ENCODE assay signal across 1 cellular context in the genomic region with DNA sequence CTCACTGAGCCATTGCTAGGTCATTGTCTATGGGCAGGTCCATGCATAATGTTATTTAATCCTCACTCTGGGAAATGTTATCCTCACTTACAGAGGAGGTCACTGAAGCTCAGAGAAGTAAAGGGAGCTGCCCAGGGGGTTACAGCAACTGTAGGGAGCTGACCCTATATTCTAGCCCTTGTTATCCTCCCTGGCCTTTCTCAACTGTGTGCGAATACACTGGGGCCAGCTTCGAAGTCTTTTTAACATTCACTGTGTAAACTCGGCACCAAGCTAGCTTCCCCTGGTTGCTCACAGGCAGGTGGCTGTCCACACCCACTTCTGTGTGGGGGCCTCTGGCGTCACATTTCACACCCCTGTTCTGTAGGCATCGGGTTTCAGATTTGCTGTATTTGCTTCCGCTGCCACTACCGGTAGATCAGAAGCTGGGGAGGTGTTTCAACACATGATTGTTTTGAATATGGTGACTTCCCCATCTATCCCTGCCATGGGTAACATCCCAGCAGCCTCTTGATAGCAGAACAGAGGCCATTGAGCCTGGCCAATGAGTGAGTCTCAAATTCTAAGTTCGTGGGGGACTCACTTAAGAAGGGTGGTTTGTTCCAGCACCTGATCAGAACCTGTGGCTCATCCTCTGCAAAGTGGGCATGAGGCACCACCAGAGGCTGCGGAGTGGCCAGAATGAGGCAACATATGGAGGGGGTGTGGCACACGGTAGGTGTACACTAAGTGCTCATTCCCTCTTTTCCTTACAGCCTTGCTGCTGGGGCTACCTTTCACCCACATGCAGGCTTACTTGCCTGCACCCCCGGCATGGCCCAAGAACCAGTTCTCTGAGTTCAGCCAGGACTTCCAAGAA.
TF ChIP-seq lines count a peak whose summit lies in the region.

No MANE protein-coding gene starts in this region.

TF ChIP-seq in GM12878, 131 proteins besides CTCF, POLR2A, EP300 and RAD21 (continued from another document and continues in another):
- TF ChIP-seq ZNF592 (IDR thresholded peaks at IDR 0.05) (peak; percentile 99), RAD51 (IDR thresholded peaks at IDR 0.05) (peak; percentile 56), ETV6 (conservative IDR thresholded peaks at IDR 0.05 in 1 of 2, IDR thresholded peaks at IDR 0.05 in 1 of 2; ENCODE audit: borderline replicate concordance in 1 of 2, low read depth in 1 of 2) (peak in 1 of 2 experiments; percentile 86; a peak in 2 of 4 replicates), EED (IDR thresholded peaks at IDR 0.05; ENCODE audit: low read depth) (no peak), ATF7 (IDR thresholded peaks at IDR 0.05; ENCODE audit: low read depth) (peak; percentile 82), CEBPB (IDR thresholded peaks at IDR 0.05; ENCODE audit: borderline replicate concordance in 1 of 2, low read depth in 2 of 2, low read length in 2 of 2) (no peak), NR2F1 (conservative IDR thresholded peaks at IDR 0.05) (no peak), CBX5 (IDR thresholded peaks at IDR 0.05; ENCODE audit: low read depth) (no peak), MAX (IDR thresholded peaks at IDR 0.05; ENCODE audit: low read depth, low read length) (peak; percentile 91), SP1 (IDR thresholded peaks at IDR 0.05; ENCODE audit: low read depth, low read length) (peak; percentile 33), YY1 (IDR thresholded peaks at IDR 0.05; ENCODE audit: low read depth, low read length) (peak; percentile 81), MTA2 (IDR thresholded peaks at IDR 0.05; ENCODE audit: low read depth) (no peak; the same call in 1 of the 2 replicates), NR2C1 (IDR thresholded peaks at IDR 0.05) (peak; percentile 49; the same call in 1 of the 2 replicates), FOXK2 (IDR thresholded peaks at IDR 0.05) (no peak), NBN (IDR thresholded peaks at IDR 0.05) (peak; percentile 48), TAF1 (IDR thresholded peaks at IDR 0.05; ENCODE audit: borderline replicate concordance, low read depth, low read length) (peak; percentile 53; the same call in 1 of the 2 replicates), ZBTB11 (CRISPR knock-in tag; IDR thresholded peaks at IDR 0.05) (0 out of 2 replicates have a peak, but pooled peaks have one; percentile 44), TCF3 (IDR thresholded peaks at IDR 0.05; ENCODE audit: borderline replicate concordance, insufficient read depth, low read depth, low read length) (peak; percentile 71; the same call in 1 of the 2 replicates), TBL1XR1 (IDR thresholded peaks at IDR 0.05; ENCODE audit: low read depth, low read length) (peak; percentile 60; the same call in 1 of the 2 replicates), BMI1 (IDR thresholded peaks at IDR 0.05; ENCODE audit: borderline replicate concordance) (no peak), ZSCAN29 (IDR thresholded peaks at IDR 0.05) (peak; percentile 92), POU2F2 (IDR thresholded peaks at IDR 0.05; ENCODE audit: borderline replicate concordance, low read depth, low read length) (peak; percentile 65; the same call in 2 of the 3 replicates)
- TF ChIP-seq, protein P1, sequence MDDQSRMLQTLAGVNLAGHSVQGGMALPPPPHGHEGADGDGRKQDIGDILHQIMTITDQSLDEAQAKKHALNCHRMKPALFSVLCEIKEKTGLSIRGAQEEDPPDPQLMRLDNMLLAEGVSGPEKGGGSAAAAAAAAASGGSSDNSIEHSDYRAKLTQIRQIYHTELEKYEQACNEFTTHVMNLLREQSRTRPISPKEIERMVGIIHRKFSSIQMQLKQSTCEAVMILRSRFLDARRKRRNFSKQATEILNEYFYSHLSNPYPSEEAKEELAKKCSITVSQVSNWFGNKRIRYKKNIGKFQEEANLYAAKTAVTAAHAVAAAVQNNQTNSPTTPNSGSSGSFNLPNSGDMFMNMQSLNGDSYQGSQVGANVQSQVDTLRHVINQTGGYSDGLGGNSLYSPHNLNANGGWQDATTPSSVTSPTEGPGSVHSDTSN (IDR thresholded peaks at IDR 0.05; ENCODE audit: insufficient replicate concordance, low read depth, low read length), result peak; percentile 16
- TF ChIP-seq, protein P2, sequence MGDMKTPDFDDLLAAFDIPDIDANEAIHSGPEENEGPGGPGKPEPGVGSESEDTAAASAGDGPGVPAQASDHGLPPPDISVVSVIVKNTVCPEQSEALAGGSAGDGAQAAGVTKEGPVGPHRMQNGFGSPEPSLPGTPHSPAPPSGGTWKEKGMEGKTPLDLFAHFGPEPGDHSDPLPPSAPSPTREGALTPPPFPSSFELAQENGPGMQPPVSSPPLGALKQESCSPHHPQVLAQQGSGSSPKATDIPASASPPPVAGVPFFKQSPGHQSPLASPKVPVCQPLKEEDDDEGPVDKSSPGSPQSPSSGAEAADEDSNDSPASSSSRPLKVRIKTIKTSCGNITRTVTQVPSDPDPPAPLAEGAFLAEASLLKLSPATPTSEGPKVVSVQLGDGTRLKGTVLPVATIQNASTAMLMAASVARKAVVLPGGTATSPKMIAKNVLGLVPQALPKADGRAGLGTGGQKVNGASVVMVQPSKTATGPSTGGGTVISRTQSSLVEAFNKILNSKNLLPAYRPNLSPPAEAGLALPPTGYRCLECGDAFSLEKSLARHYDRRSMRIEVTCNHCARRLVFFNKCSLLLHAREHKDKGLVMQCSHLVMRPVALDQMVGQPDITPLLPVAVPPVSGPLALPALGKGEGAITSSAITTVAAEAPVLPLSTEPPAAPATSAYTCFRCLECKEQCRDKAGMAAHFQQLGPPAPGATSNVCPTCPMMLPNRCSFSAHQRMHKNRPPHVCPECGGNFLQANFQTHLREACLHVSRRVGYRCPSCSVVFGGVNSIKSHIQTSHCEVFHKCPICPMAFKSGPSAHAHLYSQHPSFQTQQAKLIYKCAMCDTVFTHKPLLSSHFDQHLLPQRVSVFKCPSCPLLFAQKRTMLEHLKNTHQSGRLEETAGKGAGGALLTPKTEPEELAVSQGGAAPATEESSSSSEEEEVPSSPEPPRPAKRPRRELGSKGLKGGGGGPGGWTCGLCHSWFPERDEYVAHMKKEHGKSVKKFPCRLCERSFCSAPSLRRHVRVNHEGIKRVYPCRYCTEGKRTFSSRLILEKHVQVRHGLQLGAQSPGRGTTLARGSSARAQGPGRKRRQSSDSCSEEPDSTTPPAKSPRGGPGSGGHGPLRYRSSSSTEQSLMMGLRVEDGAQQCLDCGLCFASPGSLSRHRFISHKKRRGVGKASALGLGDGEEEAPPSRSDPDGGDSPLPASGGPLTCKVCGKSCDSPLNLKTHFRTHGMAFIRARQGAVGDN (IDR thresholded peaks at IDR 0.05), result peak; percentile 100
- TF ChIP-seq, protein P3, sequence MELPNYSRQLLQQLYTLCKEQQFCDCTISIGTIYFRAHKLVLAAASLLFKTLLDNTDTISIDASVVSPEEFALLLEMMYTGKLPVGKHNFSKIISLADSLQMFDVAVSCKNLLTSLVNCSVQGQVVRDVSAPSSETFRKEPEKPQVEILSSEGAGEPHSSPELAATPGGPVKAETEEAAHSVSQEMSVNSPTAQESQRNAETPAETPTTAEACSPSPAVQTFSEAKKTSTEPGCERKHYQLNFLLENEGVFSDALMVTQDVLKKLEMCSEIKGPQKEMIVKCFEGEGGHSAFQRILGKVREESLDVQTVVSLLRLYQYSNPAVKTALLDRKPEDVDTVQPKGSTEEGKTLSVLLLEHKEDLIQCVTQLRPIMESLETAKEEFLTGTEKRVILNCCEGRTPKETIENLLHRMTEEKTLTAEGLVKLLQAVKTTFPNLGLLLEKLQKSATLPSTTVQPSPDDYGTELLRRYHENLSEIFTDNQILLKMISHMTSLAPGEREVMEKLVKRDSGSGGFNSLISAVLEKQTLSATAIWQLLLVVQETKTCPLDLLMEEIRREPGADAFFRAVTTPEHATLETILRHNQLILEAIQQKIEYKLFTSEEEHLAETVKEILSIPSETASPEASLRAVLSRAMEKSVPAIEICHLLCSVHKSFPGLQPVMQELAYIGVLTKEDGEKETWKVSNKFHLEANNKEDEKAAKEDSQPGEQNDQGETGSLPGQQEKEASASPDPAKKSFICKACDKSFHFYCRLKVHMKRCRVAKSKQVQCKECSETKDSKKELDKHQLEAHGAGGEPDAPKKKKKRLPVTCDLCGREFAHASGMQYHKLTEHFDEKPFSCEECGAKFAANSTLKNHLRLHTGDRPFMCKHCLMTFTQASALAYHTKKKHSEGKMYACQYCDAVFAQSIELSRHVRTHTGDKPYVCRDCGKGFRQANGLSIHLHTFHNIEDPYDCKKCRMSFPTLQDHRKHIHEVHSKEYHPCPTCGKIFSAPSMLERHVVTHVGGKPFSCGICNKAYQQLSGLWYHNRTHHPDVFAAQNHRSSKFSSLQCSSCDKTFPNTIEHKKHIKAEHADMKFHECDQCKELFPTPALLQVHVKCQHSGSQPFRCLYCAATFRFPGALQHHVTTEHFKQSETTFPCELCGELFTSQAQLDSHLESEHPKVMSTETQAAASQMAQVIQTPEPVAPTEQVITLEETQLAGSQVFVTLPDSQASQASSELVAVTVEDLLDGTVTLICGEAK (IDR thresholded peaks at IDR 0.05; ENCODE audit: borderline replicate concordance), result peak; percentile 8; the same call in 1 of the 2 replicates
- TF ChIP-seq, protein P4, sequence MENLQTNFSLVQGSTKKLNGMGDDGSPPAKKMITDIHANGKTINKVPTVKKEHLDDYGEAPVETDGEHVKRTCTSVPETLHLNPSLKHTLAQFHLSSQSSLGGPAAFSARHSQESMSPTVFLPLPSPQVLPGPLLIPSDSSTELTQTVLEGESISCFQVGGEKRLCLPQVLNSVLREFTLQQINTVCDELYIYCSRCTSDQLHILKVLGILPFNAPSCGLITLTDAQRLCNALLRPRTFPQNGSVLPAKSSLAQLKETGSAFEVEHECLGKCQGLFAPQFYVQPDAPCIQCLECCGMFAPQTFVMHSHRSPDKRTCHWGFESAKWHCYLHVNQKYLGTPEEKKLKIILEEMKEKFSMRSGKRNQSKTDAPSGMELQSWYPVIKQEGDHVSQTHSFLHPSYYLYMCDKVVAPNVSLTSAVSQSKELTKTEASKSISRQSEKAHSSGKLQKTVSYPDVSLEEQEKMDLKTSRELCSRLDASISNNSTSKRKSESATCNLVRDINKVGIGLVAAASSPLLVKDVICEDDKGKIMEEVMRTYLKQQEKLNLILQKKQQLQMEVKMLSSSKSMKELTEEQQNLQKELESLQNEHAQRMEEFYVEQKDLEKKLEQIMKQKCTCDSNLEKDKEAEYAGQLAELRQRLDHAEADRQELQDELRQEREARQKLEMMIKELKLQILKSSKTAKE (IDR thresholded peaks at IDR 0.05; ENCODE audit: low read depth, poor library complexity, severe bottlenecking), result no peak
